Comparison of ENCODE assay signal across 12 cellular contexts in the genomic region with DNA sequence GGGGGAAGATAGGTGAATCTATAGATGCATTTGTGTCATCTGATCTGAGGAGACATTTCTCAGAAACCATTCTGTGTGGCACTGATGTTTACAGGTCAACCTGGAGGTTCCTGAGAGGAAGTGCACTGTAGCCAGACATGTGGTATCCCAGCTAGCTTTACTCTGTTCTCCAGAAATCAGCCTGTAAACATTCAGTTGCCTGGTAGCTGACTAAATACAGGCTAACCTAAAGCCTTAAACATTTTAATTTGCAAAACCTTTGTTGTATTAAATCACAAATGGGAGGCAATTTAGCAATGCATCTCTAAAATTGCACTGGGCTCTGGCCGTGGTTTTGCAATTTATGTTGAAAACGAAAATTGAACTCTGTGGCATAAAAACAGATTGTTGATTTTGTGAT.
DNase-seq lines count a peak whose midpoint lies in the region; ATAC-seq, FAIRE-seq and TF ChIP-seq lines count a peak whose summit lies in the region.
"Had no signal": no experiment of that assay in that cellular context is flagged by ENCODE, and none has a peak within 500 bp of the region (broad histone marks: within the 10 kb centered on the region; RNA-seq: fewer than 3 reads in every experiment).

No MANE protein-coding gene starts in this region.

- no peak overlapping the region for H2AFZ ChIP-seq in Karpas-422 (ENCODE audit: low read length)
- H2AFZ ChIP-seq in GM12878 (ENCODE audit: control insufficient read depth, low read depth, low read length): no peak overlapping the region
- H2AFZ ChIP-seq in mesenchymal stem cell (ENCODE audit: low read depth, low read length): no peak overlapping the region

- no peak overlapping the region for H3K4me3 ChIP-seq in Karpas-422 (ENCODE audit: low read length)
- H3K4me3 ChIP-seq in GM12878: no peak overlapping the region
- H3K4me3 ChIP-seq in mesenchymal stem cell (ENCODE audit: insufficient read depth in 1 of 2, low read depth in 1 of 2, low read length in 2 of 2): no peak overlapping the region
- H3K4me3 ChIP-seq: lung had no signal

- peaks cover 72% of the 10 kb centered on the region for H3K79me2 ChIP-seq in Karpas-422 (ENCODE audit: low read length)
- no peaks in the 10 kb centered on the region for H3K79me2 ChIP-seq in GM12878 (ENCODE audit: control insufficient read depth, insufficient read depth, low read length)

- H3K9me2 ChIP-seq in Karpas-422 (replicated peaks; ENCODE audit: insufficient read depth, low read length): no peaks in the 10 kb centered on the region

- H3K4me2 ChIP-seq in Karpas-422 (ENCODE audit: low read depth, low read length, poor library complexity, severe bottlenecking): peak overlapping the region; percentile 55
- no peak overlapping the region for H3K4me2 ChIP-seq in GM12878 (ENCODE audit: control insufficient read depth, insufficient read depth)
- no peak overlapping the region for H3K4me2 ChIP-seq in mesenchymal stem cell (ENCODE audit: low read length, poor library complexity, severe bottlenecking)

- POLR2A ChIA-PET in CD4-positive, alpha-beta T cell (lab: Charles Lee): no interaction called here
- POLR2A ChIA-PET in GM12878 (lab: Charles Lee): no interaction called here

- no peak overlapping the region for H4K8ac ChIP-seq in mesenchymal stem cell (ENCODE audit: low read length)

- H2AK5ac ChIP-seq in mesenchymal stem cell (ENCODE audit: low read length, severe bottlenecking): no peak overlapping the region

- no peak overlapping the region for H3K18ac ChIP-seq in mesenchymal stem cell (ENCODE audit: low read depth in 1 of 2, low read length in 2 of 2)

- CTCF ChIA-PET in CD4-positive, alpha-beta T cell (lab: Charles Lee): interaction anchor here (1.3 kb wide), 1 partner anchor 10 kb away, joined by 4 read pairs; no protein-coding TSS in a partner anchor
- CTCF ChIA-PET in GM12878 (lab: Yijun Ruan, JAX): interaction anchor here (1.9 kb wide), 1 partner anchor 18 kb away, joined by 5 read pairs; no protein-coding TSS in a partner anchor

- H3K4me1 ChIP-seq in Karpas-422 (ENCODE audit: low read length): peaks cover 32% of the 10 kb centered on the region
- H3K4me1 ChIP-seq in GM12878 (ENCODE audit: control insufficient read depth, insufficient read depth, low read length): no peaks in the 10 kb centered on the region
- H3K4me1 ChIP-seq in mesenchymal stem cell (ENCODE audit: control insufficient read depth, insufficient read depth, low read depth, low read length): peaks cover 1% of the 10 kb centered on the region

- no peaks in the 10 kb centered on the region for H3K9me3 Mint-ChIP-seq in CD4-positive, alpha-beta T cell
- H3K9me3 Mint-ChIP-seq: H9 had no signal

- no peak overlapping the region for H4K91ac ChIP-seq in mesenchymal stem cell (ENCODE audit: low read length)

- H3K27ac ChIP-seq in CD4-positive, alpha-beta T cell (ENCODE audit: low read depth, low read length): no peak overlapping the region
- 0 out of 2 replicates have a peak overlapping the region, but pooled peaks have one; percentile 31 for H3K27ac ChIP-seq in Karpas-422 (ENCODE audit: low read length)
- no peak overlapping the region for H3K27ac ChIP-seq in GM12878 (ENCODE audit: control insufficient read depth, insufficient read depth)
- H3K27ac ChIP-seq in mesenchymal stem cell (ENCODE audit: low read length, poor library complexity, severe bottlenecking): no peak overlapping the region
- H3K27ac ChIP-seq: neutrophil had no signal

- no TSS peak for BruUV-seq in GM12878 (replicated peaks; lab: Mats Ljungman, UMichigan)

- no peak overlapping the region for H3K4me3 Mint-ChIP-seq in CD4-positive, alpha-beta T cell
- H3K4me3 Mint-ChIP-seq: H9 had no signal

- no peak overlapping the region for H2BK5ac ChIP-seq in mesenchymal stem cell (ENCODE audit: low read depth, low read length, poor library complexity, severe bottlenecking)

- no peak for TF ChIP-seq POLR2A in GM12878 (IDR thresholded peaks at IDR 0.05; ENCODE audit: low read depth, low read length)

- TF ChIP-seq EP300 in GM12878 (IDR thresholded peaks at IDR 0.05; ENCODE audit: borderline replicate concordance in 1 of 2, control insufficient read depth in 1 of 2, low read depth in 2 of 2, low read length in 2 of 2): no peak

- no peak for DNase-seq in CD4-positive, alpha-beta T cell
- DNase-seq in Karpas-422 (no peak), GM12878 (ENCODE audit: low read depth, low spot score) (no peak), mesenchymal stem cell (peak; percentile 48), COR-L47 (lab: John Stamatoyannopoulos, UW) (no peak), NCI-H2029 treated with DMSO at 0.1 percent for 48 hours (lab: John Stamatoyannopoulos, UW) (no peak)
- DNase-seq: activated CD4-positive, alpha-beta T cell treated with anti-CD3 and anti-CD28 coated beads, Interleukin-2, amount 50 U/mL, for 1 hour; H9; NCI-H2171 had no signal

- H3K36me3 Mint-ChIP-seq in CD4-positive, alpha-beta T cell (ENCODE audit: low read depth): peaks cover 5% of the 10 kb centered on the region

- no peak for FAIRE-seq in GM12878 (lab: Jason Lieb, UNC)

- SMC1A ChIA-PET in GM12878 (lab: Charles Lee; ENCODE audit: uncharacterized antibody, unreplicated experiment): interaction anchor here (1.4 to 1.6 kb wide), 3 partner anchors 11 to 71 kb away, joined by 4 to 6 read pairs (median 4); no protein-coding TSS in a partner anchor

- TF ChIP-seq CTCF in CD4-positive, alpha-beta T cell (IDR thresholded peaks at IDR 0.05): no peak
- TF ChIP-seq CTCF in GM12878 (IDR thresholded peaks at IDR 0.05 in 2 of 3, conservative IDR thresholded peaks at IDR 0.05 in 1 of 3; ENCODE audit: control insufficient read depth in 2 of 3, extremely low read depth in 1 of 3, insufficient read depth in 1 of 3, low read depth in 3 of 3, low read length in 3 of 3): no peak

- no peak overlapping the region for H2BK120ac ChIP-seq in mesenchymal stem cell (ENCODE audit: low read depth, low read length)

- no peak overlapping the region for H3K23ac ChIP-seq in mesenchymal stem cell (ENCODE audit: low read length in 2 of 2)

- no peaks in the 10 kb centered on the region for H4K20me1 ChIP-seq in Karpas-422 (ENCODE audit: insufficient read depth, low read depth, low read length)
- no peaks in the 10 kb centered on the region for H4K20me1 ChIP-seq in GM12878 (ENCODE audit: control insufficient read depth, insufficient read depth)

- H2BK15ac ChIP-seq in mesenchymal stem cell (ENCODE audit: low read depth, poor library complexity, severe bottlenecking): no peak overlapping the region

- no peak overlapping the region for H3K9ac ChIP-seq in Karpas-422 (ENCODE audit: low read length)
- no peak overlapping the region for H3K9ac ChIP-seq in GM12878 (ENCODE audit: control insufficient read depth, insufficient read depth, low read length)
- H3K9ac ChIP-seq in mesenchymal stem cell (ENCODE audit: low read length): no peak overlapping the region

- RAD21 ChIA-PET in GM12878 (lab: Charles Lee; ENCODE audit: unreplicated experiment): no interaction called here

- no peak overlapping the region for H3K27ac Mint-ChIP-seq in CD4-positive, alpha-beta T cell

- no peaks in the 10 kb centered on the region for H3K27me3 ChIP-seq in CD4-positive, alpha-beta T cell (ENCODE audit: control insufficient read depth, insufficient read depth, low read length)
- no peaks in the 10 kb centered on the region for H3K27me3 ChIP-seq in Karpas-422 (ENCODE audit: low read length)
- H3K27me3 ChIP-seq in GM12878 (replicated peaks in 1 of 2; ENCODE audit: control insufficient read depth in 2 of 2, insufficient read depth in 2 of 2, low read length in 1 of 2): no peaks in the 10 kb centered on the region
- H3K27me3 ChIP-seq in mesenchymal stem cell (ENCODE audit: control insufficient read depth in 1 of 2, insufficient read depth in 1 of 2, low read length in 2 of 2): no peaks in the 10 kb centered on the region
- H3K27me3 ChIP-seq: neutrophil had no signal

- peaks cover 16% of the 10 kb centered on the region for H3K79me1 ChIP-seq in mesenchymal stem cell (replicated peaks; ENCODE audit: low read length, poor library complexity, severe bottlenecking)

- H3K14ac ChIP-seq in mesenchymal stem cell (ENCODE audit: low read length in 2 of 2): peak overlapping the region in 1 of 2 experiments; percentile 31

- peaks cover 7% of the 10 kb centered on the region for H3K4me1 Mint-ChIP-seq in CD4-positive, alpha-beta T cell (ENCODE audit: low read depth)

- peak; percentile 44 for ATAC-seq in CD4-positive, alpha-beta T cell (ENCODE audit: poor library complexity)
- ATAC-seq in GM12878 (peak; percentile 23; the same call in 1 of the 3 replicates), GM21786 (IDR thresholded peaks at IDR 0.05; ENCODE audit: unreplicated experiment) (no peak)

- no peak for TF ChIP-seq RAD21 in GM12878 (IDR thresholded peaks at IDR 0.05; ENCODE audit: insufficient read depth, low read depth, low read length)

- H3K36me3 ChIP-seq in Karpas-422 (ENCODE audit: insufficient read depth, low read length) (no peaks in the 10 kb centered on the region), GM12878 (ENCODE audit: control insufficient read depth in 2 of 2, insufficient read depth in 2 of 2, low read length in 1 of 2) (no peaks in the 10 kb centered on the region), mesenchymal stem cell (ENCODE audit: control insufficient read depth in 1 of 2, insufficient read depth in 2 of 2, low read depth in 1 of 2, low read length in 2 of 2) (no peaks in the 10 kb centered on the region)
- H3K36me3 ChIP-seq: neutrophil had no signal

- intact Hi-C loops in CD4-positive, alpha-beta T cell (cut with DNase I, micrococcal nuclease): loop anchor here in 1 of 2 experiments (5.0 kb wide), 1 partner anchor 41 kb away; no protein-coding TSS in a partner anchor
- intact Hi-C loops in GM12878 (cut with micrococcal nuclease; ENCODE audit: unreplicated experiment): no loop called here

- no peak overlapping the region for H3K4ac ChIP-seq in mesenchymal stem cell (ENCODE audit: low read depth in 1 of 2, low read length in 2 of 2)

- H3K27me3 Mint-ChIP-seq in CD4-positive, alpha-beta T cell: no peaks in the 10 kb centered on the region

- no peaks in the 10 kb centered on the region for H3K9me3 ChIP-seq in CD4-positive, alpha-beta T cell (ENCODE audit: control insufficient read depth, low read length)
- no peaks in the 10 kb centered on the region for H3K9me3 ChIP-seq in Karpas-422 (ENCODE audit: low read length)
- no peaks in the 10 kb centered on the region for H3K9me3 ChIP-seq in GM12878 (replicated peaks; ENCODE audit: control insufficient read depth, insufficient read depth, low read length)
- H3K9me3 ChIP-seq in mesenchymal stem cell (ENCODE audit: control insufficient read depth, low read length): no peaks in the 10 kb centered on the region
- H3K9me3 ChIP-seq: neutrophil had no signal

- 79% methylated on average over 2 of the region's 2 CpGs for WGBS in GM12878 (ENCODE audit: insufficient coverage, insufficient replicate concordance, low lambda C conversion rate, missing lambda C conversion rate)
- 84% methylated on average over 2 of the region's 2 CpGs for WGBS in mesenchymal stem cell

- in situ Hi-C loops in GM12878 (cut with MboI): no loop called here

- H2BK12ac ChIP-seq in mesenchymal stem cell (ENCODE audit: low read length in 2 of 2): no peak overlapping the region
